In genomic region chr10:7787150-7787856, GRCh38 we compare ENCODE assay signal across 1 cellular context.
TF ChIP-seq lines count a peak whose summit lies in the region.

No MANE protein-coding gene starts in this region.

TF ChIP-seq in K562, 482 proteins besides CTCF, POLR2A, EP300 and RAD21:
- TF ChIP-seq MAZ (CRISPR knock-in tag; conservative IDR thresholded peaks at IDR 0.05 in 1 of 2, IDR thresholded peaks at IDR 0.05 in 1 of 2) (no peak), GTF2E2 (tag; IDR thresholded peaks at IDR 0.05) (peak; percentile 32; the same call in 1 of the 2 replicates), MXD1 (CRISPR knock-in tag; IDR thresholded peaks at IDR 0.05; ENCODE audit: borderline replicate concordance, poor library complexity, severe bottlenecking) (no peak), ZBTB7A (IDR thresholded peaks at IDR 0.05; ENCODE audit: borderline replicate concordance, control insufficient read depth, low read depth, low read length) (peak; percentile 24; the same call in 1 of the 2 replicates), PHF20 (IDR thresholded peaks at IDR 0.05; ENCODE audit: partially characterized antibody) (peak; percentile 10), SIN3B (IDR thresholded peaks at IDR 0.05; ENCODE audit: low read depth) (0 out of 2 replicates have a peak, but pooled peaks have one; percentile 20), PCBP1 (IDR thresholded peaks at IDR 0.05; ENCODE audit: low read depth, low read length, poor library complexity, severe bottlenecking) (peak; percentile 27), SMC3 (conservative IDR thresholded peaks at IDR 0.05; ENCODE audit: insufficient read depth, low read depth, low read length) (no peak), ZNF384 (IDR thresholded peaks at IDR 0.05; ENCODE audit: low read depth, low read length) (no peak), KDM1A (IDR thresholded peaks at IDR 0.05) (no peak), SIN3A (IDR thresholded peaks at IDR 0.05; ENCODE audit: borderline replicate concordance in 2 of 2, control insufficient read depth in 1 of 2, low read depth in 2 of 2, low read length in 2 of 2) (peak in 1 of 2 experiments; percentile 11; a peak in 1 of 4 replicates), MECOM (CRISPR knock-in tag; IDR thresholded peaks at IDR 0.05) (no peak), SAP30 (IDR thresholded peaks at IDR 0.05; ENCODE audit: borderline replicate concordance, insufficient read depth, low read depth, low read length, poor library complexity, severe bottlenecking) (peak; percentile 40)
TF ChIP-seq in K562: peak in this region for 7.
